34 cellular contexts compared by ENCODE assay signal in genomic region chr9:112905084-112905483, GRCh38. TPM values are rescaled to one million over a fixed set of nuclear protein-coding genes. Genes with fewer than 3 reads are reported as not detected.
"Had no signal": no experiment of that assay in that cellular context is flagged by ENCODE, and none has a peak within 500 bp of the region (broad histone marks: within the 10 kb centered on the region; RNA-seq: fewer than 3 reads in every experiment).

No MANE protein-coding gene starts in this region.

- H3K36me3 Mint-ChIP-seq: activated CD8-positive, alpha-beta memory T cell treated with anti-CD3 and anti-CD28 coated beads, Interleukin-2, amount 10 ng/mL, durations not matched to agents 7 days and 5 days; activated naive CD4-positive, alpha-beta T cell treated with anti-CD3 and anti-CD28 coated beads, Interleukin-2, amount 50 U/mL, for 24 hours; T-cell; WTC11 had no signal

- H3K27me3 Mint-ChIP-seq: IgD-negative memory B cell had no signal

- H3K4me1 Mint-ChIP-seq: activated naive CD4-positive, alpha-beta T cell treated with anti-CD3 and anti-CD28 coated beads, Interleukin-2, amount 50 U/mL, for 24 hours; WTC11 had no signal

- H3K36me3 ChIP-seq: ascending aorta had no signal

- DNase-seq: activated CD4-positive, alpha-beta T cell treated with anti-CD3 and anti-CD28 coated beads, Interleukin-2, amount 10 ng/mL, durations not matched to agents 24 days and 14 days; activated CD4-positive, alpha-beta T cell treated with anti-CD3 and anti-CD28 coated beads, Interleukin-2, amount 50 U/mL, for 48 hours; activated CD4-positive, CD25-positive, alpha-beta regulatory T cell treated with anti-CD3 and anti-CD28 coated beads, Interleukin-2, amount 50 U/mL, for 72 hours; activated CD8-positive, alpha-beta memory T cell treated with anti-CD3 and anti-CD28 coated beads, Interleukin-2, amount 10 ng/mL, durations not matched to agents 7 days and 5 days; activated effector memory CD4-positive, alpha-beta T cell treated with Interleukin-2 at 50 U/mL for 16 hours; activated naive CD4-positive, alpha-beta T cell; activated T-cell treated with anti-CD3 and anti-CD28 coated beads, Interleukin-2, amount 50 U/mL, for 24 hours; amniotic stem cell; body of pancreas; KG1; MV-4-11; NCI-H1092 treated with DMSO at 0.1 percent for 48 hours; NCI-H1417 treated with DMSO at 0.1 percent for 48 hours; NCI-H1694; NCI-H2029; NCI-H2107; NCI-H2171 treated with DMSO at 0.1 percent for 48 hours; NCI-H345; NCI-H510A; NCI-H526 treated with DMSO at 0.1 percent for 48 hours; NCI-H82; SIG-M5; T-cell; T-helper 2 cell had no signal

- H3K9me3 ChIP-seq: ascending aorta, body of pancreas had no signal

- H3K27ac ChIP-seq: ascending aorta, body of pancreas, SK-N-MC had no signal

- H3K27ac Mint-ChIP-seq: activated CD4-positive, alpha-beta T cell treated with anti-CD3 and anti-CD28 coated beads, Interleukin-2, amount 10 ng/mL, durations not matched to agents 24 days and 14 days; activated CD8-positive, alpha-beta memory T cell treated with anti-CD3 and anti-CD28 coated beads, Interleukin-2, amount 10 ng/mL, durations not matched to agents 7 days and 5 days; activated naive CD4-positive, alpha-beta T cell treated with anti-CD3 and anti-CD28 coated beads, Interleukin-2, amount 50 U/mL, for 24 hours; activated T-cell treated with anti-CD3 and anti-CD28 coated beads, Interleukin-2, amount 50 U/mL, for 24 hours; activated T-helper 1 cell treated with anti-CD3 and anti-CD28 coated beads, Interleukin-12 subunit alpha, Interleukin-12 subunit beta, Interleukin-2, Interleukin-4 antibody, amounts not matched to agents 30 ng/mL and 10 ng/mL and 1 ng/mL, durations not matched to agents 14 hours and 24 hours and 36 hours; IgD-negative memory B cell; T-cell; WTC11 had no signal

- H3K4me3 Mint-ChIP-seq: activated CD4-positive, alpha-beta T cell treated with anti-CD3 and anti-CD28 coated beads, Interleukin-2, amount 10 ng/mL, durations not matched to agents 24 days and 14 days; activated CD8-positive, alpha-beta memory T cell treated with anti-CD3 and anti-CD28 coated beads, Interleukin-2, amount 10 ng/mL, durations not matched to agents 7 days and 5 days; activated naive CD4-positive, alpha-beta T cell treated with anti-CD3 and anti-CD28 coated beads, Interleukin-2, amount 50 U/mL, for 24 hours; activated T-cell treated with anti-CD3 and anti-CD28 coated beads, Interleukin-2, amount 50 U/mL, for 24 hours; activated T-helper 1 cell treated with anti-CD3 and anti-CD28 coated beads, Interleukin-12 subunit alpha, Interleukin-12 subunit beta, Interleukin-2, Interleukin-4 antibody, amounts not matched to agents 30 ng/mL and 10 ng/mL and 1 ng/mL, durations not matched to agents 14 hours and 24 hours and 36 hours; IgD-negative memory B cell; T-cell; WTC11 had no signal

- H3K4me1 ChIP-seq: ascending aorta, body of pancreas had no signal

- H3K9me3 Mint-ChIP-seq: activated CD4-positive, alpha-beta T cell treated with anti-CD3 and anti-CD28 coated beads, Interleukin-2, amount 10 ng/mL, durations not matched to agents 24 days and 14 days; activated naive CD4-positive, alpha-beta T cell treated with anti-CD3 and anti-CD28 coated beads, Interleukin-2, amount 50 U/mL, for 24 hours; activated T-cell treated with anti-CD3 and anti-CD28 coated beads, Interleukin-2, amount 50 U/mL, for 24 hours; activated T-helper 1 cell treated with anti-CD3 and anti-CD28 coated beads, Interleukin-12 subunit alpha, Interleukin-12 subunit beta, Interleukin-2, Interleukin-4 antibody, amounts not matched to agents 30 ng/mL and 10 ng/mL and 1 ng/mL, durations not matched to agents 14 hours and 24 hours and 36 hours; IgD-negative memory B cell; T-cell had no signal

- H3K27me3 ChIP-seq: ascending aorta, body of pancreas had no signal

- H3K4me3 ChIP-seq: ascending aorta, body of pancreas, SK-N-MC had no signal

RNA-seq across cellular contexts. Expression of gene SLC46A2, which starts 14.4 kb away (rescaled TPM):
- total RNA-seq: activated CD4-positive, alpha-beta T cell treated with anti-CD3 and anti-CD28 coated beads, Interleukin-2, amount 10 ng/mL, durations not matched to agents 24 days and 14 days; activated CD8-positive, alpha-beta memory T cell treated with anti-CD3 and anti-CD28 coated beads, Interleukin-2, amount 10 ng/mL, durations not matched to agents 7 days and 5 days; activated T-helper 1 cell treated with anti-CD3 and anti-CD28 coated beads, Interleukin-12 subunit alpha, Interleukin-12 subunit beta, Interleukin-2, Interleukin-4 antibody, amounts not matched to agents 30 ng/mL and 10 ng/mL and 1 ng/mL, durations not matched to agents 14 hours and 24 hours and 36 hours; ascending aorta; LHCN-M2; MCF 10A; OCI-LY7; RPMI7951; T-cell; WTC11 had no signal
- polyA plus RNA-seq: IgD-negative memory B cell had no signal
